9 cellular contexts compared by ENCODE assay signal in the genomic region with DNA sequence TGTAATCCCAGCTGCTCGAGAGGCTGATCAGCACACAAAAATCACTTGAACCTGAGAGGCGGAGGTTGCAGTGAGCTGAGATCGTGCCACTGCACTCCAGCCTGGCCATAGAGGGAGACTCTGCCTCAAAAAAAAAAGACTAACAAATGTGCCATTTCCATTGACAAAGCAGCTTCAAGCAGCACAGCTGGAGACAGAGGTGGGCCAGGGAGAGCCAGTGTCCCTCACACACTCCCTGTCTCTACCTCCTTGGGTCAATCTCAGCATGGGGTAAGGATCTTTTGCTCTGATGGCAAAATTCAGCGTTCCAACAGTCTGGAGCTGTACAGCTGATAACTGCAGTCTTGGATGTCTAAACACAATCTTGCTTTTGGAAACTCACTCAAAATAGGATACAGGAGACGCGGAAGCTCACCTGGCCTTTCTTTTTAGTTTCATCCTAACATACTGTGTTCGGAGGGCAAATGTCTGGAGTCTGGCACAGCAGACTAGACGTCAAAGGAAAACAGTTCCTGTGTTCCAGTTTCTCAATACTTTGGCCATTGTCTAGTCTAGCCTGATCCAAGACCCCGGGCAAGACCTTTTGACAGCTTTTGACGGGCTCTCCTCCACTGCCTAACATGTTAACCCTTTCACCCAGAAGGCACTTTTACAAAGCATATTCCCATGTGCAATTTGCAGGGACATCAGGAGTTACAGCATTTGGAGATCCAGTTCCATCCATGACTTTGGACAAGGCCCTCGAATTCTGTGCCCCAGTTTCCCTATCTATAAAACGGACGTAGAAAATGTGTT. TPM values are rescaled to one million over a fixed set of nuclear protein-coding genes. Genes with fewer than 3 reads are reported as not detected.
DNase-seq lines count a peak whose midpoint lies in the region; ATAC-seq, FAIRE-seq and TF ChIP-seq lines count a peak whose summit lies in the region.
"Had no signal": no experiment of that assay in that cellular context is flagged by ENCODE, and none has a peak within 500 bp of the region (broad histone marks: within the 10 kb centered on the region; RNA-seq: fewer than 3 reads in every experiment).

No MANE protein-coding gene starts in this region.

- no CpG with 5 or more reads among the region's 13 CpGs for WGBS in mesendoderm (ENCODE audit: extremely low coverage, insufficient coverage, low lambda C conversion rate)

- no peak overlapping the region for H2BK120ac ChIP-seq in mesendoderm (ENCODE audit: low read depth, low read length)

- ATAC-seq in left cardiac atrium (no peak), GM21381 (IDR thresholded peaks at IDR 0.05; ENCODE audit: unreplicated experiment) (no peak), GM21619 (IDR thresholded peaks at IDR 0.05; ENCODE audit: unreplicated experiment) (no peak)

- H2BK15ac ChIP-seq in mesendoderm (replicated peaks; ENCODE audit: low read depth) = no peak overlapping the region

- H3K27ac ChIP-seq in mesendoderm (ENCODE audit: low read depth, low read length) = no peak overlapping the region
- H3K27ac ChIP-seq in uterus = peak overlapping the region; percentile 84 to 85

- H3K4me1 ChIP-seq in mesendoderm (ENCODE audit: control insufficient read depth, low read depth, low read length) (peaks cover 31% of the 10 kb centered on the region), uterus (no peaks in the 10 kb centered on the region)

- H3K56ac ChIP-seq in mesendoderm (ENCODE audit: low read length) = peak overlapping the region; percentile 91

- H4K8ac ChIP-seq in mesendoderm (ENCODE audit: low read depth, low read length) = no peak overlapping the region

- TF ChIP-seq CTCF in bronchial epithelial cell (IDR thresholded peaks at IDR 0.05; ENCODE audit: insufficient read depth, low read length, severe bottlenecking) = no peak
- TF ChIP-seq CTCF in uterus (IDR thresholded peaks at IDR 0.05) = no peak

- peaks cover 2% of the 10 kb centered on the region for H3K79me1 ChIP-seq in mesendoderm (ENCODE audit: low read length)

- H3K4me3 ChIP-seq in bronchial epithelial cell (ENCODE audit: low read depth, low read length) (peak overlapping the region; percentile 78), mesendoderm (ENCODE audit: low read length) (peak overlapping the region; percentile 76), uterus (peak overlapping the region; percentile 75 to 97)

- TF ChIP-seq POLR2A in uterus (IDR thresholded peaks at IDR 0.05) = no peak

- peak overlapping the region; percentile 88 for H3K9ac ChIP-seq in mesendoderm (ENCODE audit: low read length)

- peak overlapping the region; percentile 24 for H2BK5ac ChIP-seq in mesendoderm (ENCODE audit: low read length)

- H3K27me3 ChIP-seq in bronchial epithelial cell (ENCODE audit: control insufficient read depth, insufficient read depth, low read length) = no peaks in the 10 kb centered on the region
- H3K27me3 ChIP-seq in mesendoderm (ENCODE audit: insufficient read depth, low read length, poor library complexity) = no peaks in the 10 kb centered on the region
- H3K27me3 ChIP-seq in uterus = no peaks in the 10 kb centered on the region

- H3K36me3 ChIP-seq in bronchial epithelial cell (ENCODE audit: control insufficient read depth, insufficient read depth, low read length) (peaks cover 23% of the 10 kb centered on the region), mesendoderm (ENCODE audit: control insufficient read depth, insufficient read depth, low read length) (peaks cover 6% of the 10 kb centered on the region), uterus (no peaks in the 10 kb centered on the region)

- H3K23ac ChIP-seq in mesendoderm (ENCODE audit: low read length) = peak overlapping the region; percentile 83

- intact Hi-C loops in left cardiac atrium (cut with DNase I) (loop anchor here in 1 of 2 donors (10.0 kb wide), 1 partner anchor 168 kb away; no protein-coding TSS in a partner anchor), cardiac septum (cut with DNase I) (loop anchor here (1.0 kb wide), 1 partner anchor 16 kb away; no protein-coding TSS in a partner anchor), uterus (cut with DNase I; ENCODE audit: low total_unique reads) (no loop called here)

- peak overlapping the region; percentile 76 for H3K18ac ChIP-seq in mesendoderm (ENCODE audit: low read length)

- no peak overlapping the region for H4K5ac ChIP-seq in mesendoderm (ENCODE audit: low read length)

- H3K4ac ChIP-seq in mesendoderm (ENCODE audit: low read depth, low read length) = peak overlapping the region; percentile 75

- DNase-seq in left cardiac atrium (peak; percentile 19), cardiac septum (ENCODE audit: low spot score) (no peak), bronchial epithelial cell (ENCODE audit: low read depth) (no peak), mesendoderm (no peak), uterus (no peak), NCI-H1694 (lab: John Stamatoyannopoulos, UW) (no peak)
- DNase-seq: NCI-H1930 had no signal

- no peaks in the 10 kb centered on the region for H3K9me3 ChIP-seq in uterus

- H3K4me2 ChIP-seq in mesendoderm (ENCODE audit: low read length) = peak overlapping the region; percentile 97

- FAIRE-seq in bronchial epithelial cell (lab: Jason Lieb, UNC) = no peak

- H2AK5ac ChIP-seq in mesendoderm (ENCODE audit: low read length) = no peak overlapping the region

- peaks cover 72% of the 10 kb centered on the region for H3K79me2 ChIP-seq in mesendoderm (ENCODE audit: control insufficient read depth, insufficient read depth, low read length)

RNA-seq across cellular contexts. Expression of gene RCC2, which starts 2.9 kb away (rescaled TPM):
- total RNA-seq in left cardiac atrium (10 to 100 TPM; 15.6 to 20.8 TPM), cardiac septum (14.5 TPM), bronchial epithelial cell (135 and 152 TPM in 2 replicates), uterus (10 to 100 TPM; 11.8 to 50.4 (median 25.7) TPM)
- 271 TPM for polyA plus RNA-seq in mesendoderm (2013, experiment 1 of 2)
- polyA plus RNA-seq in mesendoderm (2013, experiment 2 of 2) = 269 TPM
